In genomic region chr7:131231381-131232220, GRCh38 we compare ENCODE assay signal across 9 cellular contexts.
DNase-seq lines count a peak whose midpoint lies in the region; ATAC-seq and TF ChIP-seq lines count a peak whose summit lies in the region.
"Had no signal": no experiment of that assay in that cellular context is flagged by ENCODE, and none has a peak within 500 bp of the region (broad histone marks: within the 10 kb centered on the region; RNA-seq: fewer than 3 reads in every experiment).

No MANE protein-coding gene starts in this region.

- TF ChIP-seq CTCF in NB4 (IDR thresholded peaks at IDR 0.05; ENCODE audit: low read depth, low read length): no peak
- no peak for TF ChIP-seq CTCF in RWPE1 (conservative IDR thresholded peaks at IDR 0.05; ENCODE audit: low read depth)

- CTCF ChIA-PET in RWPE1 (lab: Yijun Ruan, JAX): no interaction called here

- POLR2A ChIA-PET in RWPE1 (lab: Yijun Ruan, JAX; ENCODE audit: low non-redundant PET): no interaction called here

- no peak overlapping the region for H3K27ac ChIP-seq in RWPE1

- ATAC-seq in GM21825 (IDR thresholded peaks at IDR 0.05; ENCODE audit: unreplicated experiment): peak; percentile 77

- peak overlapping the region; percentile 55 for H3K4me3 ChIP-seq in NB4 (ENCODE audit: low read depth, low read length)
- H3K4me3 ChIP-seq: pancreas had no signal

- DNase-seq in EH (ENCODE audit: low read depth) (peak; percentile 70), NB4 (ENCODE audit: low read depth) (peak; percentile 91), activated T-cell treated with anti-CD3 and anti-CD28 coated beads for 4 hours (peak; percentile 18), globus pallidus (ENCODE audit: low spot score) (peak; percentile 42), RWPE1 (ENCODE audit: low spot score) (no peak), DMS79 treated with DMSO at 0.1 percent for 48 hours (lab: John Stamatoyannopoulos, UW) (no peak)
- peak; percentile 24 to 44 for DNase-seq in stimulated activated CD4-positive, alpha-beta T cell treated with anti-CD3 and anti-CD28 coated beads, Interleukin-4, amount 100 ng/mL, for 4 hours

- TF ChIP-seq POLR2A in NB4 (IDR thresholded peaks at IDR 0.05; ENCODE audit: extremely low read depth, insufficient read length): no peak

Comparison
In these comparisons a context has a peak if more than half of its experiments do, and no peak if none do; other contexts are left out.
1. DNase-seq: peak in EH (single experiment), NB4 (single experiment), activated T-cell treated with anti-CD3 and anti-CD28 coated beads for 4 hours (single experiment), globus pallidus (single experiment) and stimulated activated CD4-positive, alpha-beta T cell treated with anti-CD3 and anti-CD28 coated beads, Interleukin-4, amount 100 ng/mL, for 4 hours (2 of 2); none in RWPE1 (single experiment) and DMS79 treated with DMSO at 0.1 percent for 48 hours (single experiment).